In genomic region chr7:28617308-28617707, GRCh38 we compare ENCODE assay signal across 23 cellular contexts.
"Had no signal": no experiment of that assay in that cellular context is flagged by ENCODE, and none has a peak within 500 bp of the region (broad histone marks: within the 10 kb centered on the region; RNA-seq: fewer than 3 reads in every experiment).

No MANE protein-coding gene starts in this region.

- H3K9me2 ChIP-seq: SK-N-SH had no signal

- ATAC-seq: Panc1, PC-3, T-cell had no signal

- H3K9me3 ChIP-seq: SK-N-SH had no signal

- DNase-seq: KBM-7, MV-4-11, NCI-H1092, NCI-H1105 treated with DMSO at 0.1 percent for 48 hours, NCI-H1417 treated with DMSO at 0.1 percent for 48 hours, NCI-H187, NCI-H2029, NCI-H2081 treated with DMSO at 0.1 percent for 48 hours, NCI-H2171, NCI-H226, NCI-H446, NCI-H510A, NCI-H524 treated with DMSO at 0.1 percent for 48 hours, NCI-H69, NCI-H774, PC-3, SHP77, SK-N-SH, SW 1271, T-cell had no signal

- H3K4me2 ChIP-seq: SK-N-SH had no signal

- H3K27ac ChIP-seq: HL-60, RWPE1 had no signal

- H3K9ac ChIP-seq: SK-N-SH had no signal
